ENCODE assay signal across 10 cellular contexts in the genomic region with DNA sequence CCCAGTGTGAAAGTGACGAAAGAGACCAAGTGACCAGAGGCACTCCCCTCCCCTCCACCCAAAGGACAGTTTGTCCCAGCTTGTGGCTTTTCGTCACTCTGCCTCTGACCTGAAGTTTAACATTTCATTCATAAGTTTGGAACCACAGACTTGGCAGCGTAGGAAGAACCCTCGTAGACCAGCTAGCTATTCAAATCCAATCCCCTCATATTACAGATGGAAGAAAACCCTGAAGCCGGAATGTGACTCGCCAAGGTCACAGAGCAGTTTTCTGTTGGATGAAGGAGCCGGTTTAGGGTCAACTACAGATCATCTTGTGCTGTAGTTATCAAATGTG. TPM values are rescaled to one million over a fixed set of nuclear protein-coding genes. Genes with fewer than 3 reads are reported as not detected.
A peak's percentile ranks its signal among the peaks of the same experiment; 100 is the strongest.
DNase-seq lines count a peak whose midpoint lies in the region; ATAC-seq and TF ChIP-seq lines count a peak whose summit lies in the region.
"Had no signal": no experiment of that assay in that cellular context is flagged by ENCODE, and none has a peak within 500 bp of the region (broad histone marks: within the 10 kb centered on the region; RNA-seq: fewer than 3 reads in every experiment).

No MANE protein-coding gene starts in this region.

- H3K9me3 Mint-ChIP-seq in HFFc6 = no peaks in the 10 kb centered on the region

- peak overlapping the region; percentile 83 for H3K9ac ChIP-seq in mammary epithelial cell (ENCODE audit: insufficient read depth, low read length)
- peak overlapping the region; percentile 52 to 73 (median 60) for H3K9ac ChIP-seq in skeletal muscle tissue (ENCODE audit: low read depth in 1 of 3, low read length in 3 of 3)
- H3K9ac ChIP-seq: BLaER1 had no signal

- H3K79me2 ChIP-seq in mammary epithelial cell (ENCODE audit: insufficient read depth, low read length) (peaks cover 8% of the 10 kb centered on the region), hepatocyte (peaks cover 7% of the 10 kb centered on the region)

- CTCF ChIA-PET in mammary epithelial cell (lab: Charles Lee; ENCODE audit: low non-redundant PET) = no interaction called here

- H3K36me3 ChIP-seq in mammary epithelial cell (ENCODE audit: insufficient read depth, low read length) (no peaks in the 10 kb centered on the region), hepatocyte (replicated peaks; ENCODE audit: insufficient read depth, low read depth) (no peaks in the 10 kb centered on the region), skeletal muscle tissue (ENCODE audit: control insufficient read depth in 3 of 3, insufficient read depth in 3 of 3, low read length in 3 of 3) (no peaks in the 10 kb centered on the region)
- H3K36me3 ChIP-seq: BLaER1 had no signal

- H2AFZ ChIP-seq in mammary epithelial cell (ENCODE audit: low read depth, low read length) = no peak overlapping the region
- no peak overlapping the region for H2AFZ ChIP-seq in hepatocyte

- no peaks in the 10 kb centered on the region for H3K27me3 ChIP-seq in mammary epithelial cell (ENCODE audit: insufficient read depth, low read length)
- no peaks in the 10 kb centered on the region for H3K27me3 ChIP-seq in hepatocyte
- no peaks in the 10 kb centered on the region for H3K27me3 ChIP-seq in skeletal muscle tissue (ENCODE audit: control insufficient read depth in 3 of 3, insufficient read depth in 3 of 3, low read length in 3 of 3)
- H3K27me3 ChIP-seq: BLaER1 had no signal

- H3K27ac Mint-ChIP-seq in HFFc6 = peak overlapping the region; percentile 85

- intact Hi-C loops in mammary epithelial cell (cut with micrococcal nuclease) = no loop called here

- H3K4me3 ChIP-seq in mammary epithelial cell (replicated peaks in 1 of 3; ENCODE audit: insufficient read depth in 1 of 3, low read depth in 2 of 3, low read length in 3 of 3) = no peak overlapping the region
- no peak overlapping the region for H3K4me3 ChIP-seq in hepatocyte
- peak overlapping the region in 1 of 3 donors; percentile 2 for H3K4me3 ChIP-seq in skeletal muscle tissue (ENCODE audit: low read length in 3 of 3)
- H3K4me3 ChIP-seq: BLaER1 had no signal

- dilution Hi-C loops in mammary epithelial cell (cut with HindIII; ENCODE audit: low sequenced_read_pairs) = loop anchor here (5.0 kb wide), 1 partner anchor 53 kb away; no protein-coding TSS in a partner anchor

- H4K20me1 ChIP-seq in mammary epithelial cell (ENCODE audit: insufficient read depth, low read length) (no peaks in the 10 kb centered on the region), hepatocyte (ENCODE audit: insufficient read depth, poor library complexity, severe bottlenecking) (no peaks in the 10 kb centered on the region)

- TF ChIP-seq CTCF in HFFc6 (IDR thresholded peaks at IDR 0.05) (no peak), mammary epithelial cell (conservative IDR thresholded peaks at IDR 0.05 in 1 of 2, IDR thresholded peaks at IDR 0.05 in 1 of 2; ENCODE audit: extremely low read depth in 1 of 2, insufficient read depth in 1 of 2, low read depth in 1 of 2, low read length in 2 of 2) (no peak), hepatocyte (IDR thresholded peaks at IDR 0.05; ENCODE audit: poor library complexity) (no peak)

- in situ Hi-C loops in mammary epithelial cell (cut with MboI; ENCODE audit: low sequenced_read_pairs in 2 of 2) = no loop called here

- DNase-seq in HFFc6 (no peak), mammary epithelial cell (peak; percentile 44), hepatocyte (ENCODE audit: low spot score) (no peak), NK-92 (lab: John Stamatoyannopoulos, UW; ENCODE audit: unreplicated experiment) (no peak)

- H3K27me3 Mint-ChIP-seq in HFFc6 (ENCODE audit: insufficient read depth) = peaks cover 5% of the 10 kb centered on the region; the same call in 1 of the 2 replicates

- H3K9me2 ChIP-seq in hepatocyte (replicated peaks; ENCODE audit: insufficient read depth) = no peaks in the 10 kb centered on the region

- no peak for ATAC-seq in HG02642 (IDR thresholded peaks at IDR 0.05; ENCODE audit: poor library complexity, unreplicated experiment)
- ATAC-seq in GM21360 (IDR thresholded peaks at IDR 0.05; ENCODE audit: unreplicated experiment) = no peak
- ATAC-seq in GM21526 (IDR thresholded peaks at IDR 0.05; ENCODE audit: low FRiP score, unreplicated experiment) = no peak

- H3K4me2 ChIP-seq in mammary epithelial cell (ENCODE audit: insufficient read depth, low read depth, low read length) (peak overlapping the region; percentile 48), hepatocyte (peak overlapping the region; percentile 17)

- no TSS peak for BruUV-seq in mammary epithelial cell (replicated peaks; lab: Mats Ljungman, UMichigan)

- WGBS in mammary epithelial cell (ENCODE audit: low coverage, missing lambda C conversion rate) = 16% methylated on average over 7 of the region's 7 CpGs
- WGBS in hepatocyte (ENCODE audit: low lambda C conversion rate, missing lambda C conversion rate) = 74% methylated on average over 7 of the region's 7 CpGs

- H3K4me1 ChIP-seq in mammary epithelial cell (ENCODE audit: insufficient read depth, low read length) (peaks cover 65% of the 10 kb centered on the region), hepatocyte (ENCODE audit: insufficient read depth) (peaks cover 26% of the 10 kb centered on the region), skeletal muscle tissue (ENCODE audit: control insufficient read depth in 3 of 3, insufficient read depth in 3 of 3, low read length in 3 of 3) (peaks cover 37 to 63% (median 44%) of the 10 kb centered on the region in 3 donors)

- no peaks in the 10 kb centered on the region for H3K9me3 ChIP-seq in mammary epithelial cell (replicated peaks; ENCODE audit: insufficient read depth, low read length)
- H3K9me3 ChIP-seq in hepatocyte (ENCODE audit: low read depth) = no peaks in the 10 kb centered on the region
- H3K9me3 ChIP-seq in skeletal muscle tissue (ENCODE audit: control insufficient read depth in 3 of 3, low read length in 3 of 3) = no peaks in the 10 kb centered on the region
- H3K9me3 ChIP-seq: BLaER1 had no signal

- H3K36me3 Mint-ChIP-seq in HFFc6 (ENCODE audit: low read depth) = no peaks in the 10 kb centered on the region

- H3K4me1 Mint-ChIP-seq in HFFc6 (ENCODE audit: low read depth) = peaks cover 75% of the 10 kb centered on the region

- H3K4me3 Mint-ChIP-seq in HFFc6 = peak overlapping the region; percentile 54; the same call in 1 of the 2 replicates

- H3K27ac ChIP-seq in mammary epithelial cell (ENCODE audit: insufficient read depth, low read depth, low read length) (peak overlapping the region; percentile 86), hepatocyte (peak overlapping the region; percentile 95), skeletal muscle tissue (ENCODE audit: low read depth, low read length) (peak overlapping the region; percentile 94)
- H3K27ac ChIP-seq: BLaER1 had no signal

RNA-seq across cellular contexts. Expression of a gene that starts 3.9 kb away (rescaled TPM):
- 10 to 100 TPM; 22.9 to 34.1 (median 27.6) TPM for total RNA-seq in HFFc6 (2021; fragmentation: NEBNext Ultra II Directional; extraction: Animal tissue kit (Norgen Biotek cat#: 25700))
- total RNA-seq in mammary epithelial cell = 10 to 100 TPM; 20.9 to 25.0 TPM
- 35.1 TPM for polyA plus RNA-seq in mammary epithelial cell
- polyA minus RNA-seq in mammary epithelial cell = 40.9 TPM
- 42.0 and 50.7 TPM in 2 replicates for total RNA-seq in hepatocyte
- polyA plus RNA-seq in hepatocyte = 28.9 and 35.8 TPM in 2 replicates
- total RNA-seq in skeletal muscle tissue = 13.6 TPM

RNA-seq across cellular contexts. Expression of a gene that starts 10.8 kb away (rescaled TPM):
- 100 to 1,000 TPM; 122 to 146 (median 135) TPM for total RNA-seq in HFFc6 (2021; fragmentation: NEBNext Ultra II Directional; extraction: Animal tissue kit (Norgen Biotek cat#: 25700))
- total RNA-seq in mammary epithelial cell = 100 to 1,000 TPM; 276 to 550 TPM
- 135 TPM for polyA plus RNA-seq in mammary epithelial cell
- polyA minus RNA-seq in mammary epithelial cell = 326 TPM
- 191 and 194 TPM in 2 replicates for total RNA-seq in hepatocyte
- 159 and 178 TPM in 2 replicates for polyA plus RNA-seq in hepatocyte
- 4.2 TPM for total RNA-seq in skeletal muscle tissue

RNA-seq across cellular contexts. Expression of a gene that starts 19.1 kb away (rescaled TPM):
- total RNA-seq in HFFc6 (2021; fragmentation: NEBNext Ultra II Directional; extraction: Animal tissue kit (Norgen Biotek cat#: 25700)) = not detected
- not detected for total RNA-seq in mammary epithelial cell
- polyA plus RNA-seq in mammary epithelial cell = not detected
- polyA minus RNA-seq in mammary epithelial cell = not detected
- not detected in 2 replicates for total RNA-seq in hepatocyte
- polyA plus RNA-seq in hepatocyte = 0.23 TPM in 1 of 2 replicates, not detected in the other
- total RNA-seq in skeletal muscle tissue = not detected
- total RNA-seq: epithelial cell of proximal tubule had no signal

RNA-seq across cellular contexts. Expression of a gene that starts 49.1 kb away (rescaled TPM):
- 10 to 100 TPM; 15.2 to 19.5 (median 19.0) TPM for total RNA-seq in HFFc6 (2021; fragmentation: NEBNext Ultra II Directional; extraction: Animal tissue kit (Norgen Biotek cat#: 25700))
- total RNA-seq in mammary epithelial cell = 10 to 100 TPM in 1 of 2 donors, 1 to 10 TPM in 1; 8.3 to 13.8 TPM
- 44.5 TPM for polyA plus RNA-seq in mammary epithelial cell
- polyA minus RNA-seq in mammary epithelial cell = 31.4 TPM
- 12.3 and 12.8 TPM in 2 replicates for total RNA-seq in hepatocyte
- 11.1 and 17.9 TPM in 2 replicates for polyA plus RNA-seq in hepatocyte
- 3.7 TPM for total RNA-seq in skeletal muscle tissue

RNA-seq across cellular contexts. Expression of a gene that starts 50.9 kb away (rescaled TPM):
- total RNA-seq in HFFc6 (2021; fragmentation: NEBNext Ultra II Directional; extraction: Animal tissue kit (Norgen Biotek cat#: 25700)) = not detected
- under 1 TPM in 1 of 2 donors, not detected in 1; 0.24 TPM for total RNA-seq in mammary epithelial cell
- 0.06 TPM for polyA plus RNA-seq in mammary epithelial cell
- polyA minus RNA-seq in mammary epithelial cell = not detected
- 0.57 TPM in 1 of 2 replicates, not detected in the other for total RNA-seq in hepatocyte
- polyA plus RNA-seq in hepatocyte = 0.50 TPM in 1 of 2 replicates, not detected in the other
- 0.52 TPM for total RNA-seq in skeletal muscle tissue
- total RNA-seq: epithelial cell of proximal tubule had no signal

Comparison
In these comparisons a context has a peak if more than half of its experiments do, and no peak if none do; other contexts are left out.
1. RNA of a gene that starts 10.8 kb away (total RNA-seq): 276 to 550 TPM in mammary epithelial cell, 191 to 194 TPM in hepatocyte and 122 to 146 TPM in HFFc6; 4.2 TPM in skeletal muscle tissue (single experiment); every median in the first group is over 10 times any median in the second.
2. Peak in every context shown above with its lines, with median percentiles within 50 percentile points of each other: H3K27ac ChIP-seq.